28 cellular contexts compared by ENCODE assay signal in the genomic region with DNA sequence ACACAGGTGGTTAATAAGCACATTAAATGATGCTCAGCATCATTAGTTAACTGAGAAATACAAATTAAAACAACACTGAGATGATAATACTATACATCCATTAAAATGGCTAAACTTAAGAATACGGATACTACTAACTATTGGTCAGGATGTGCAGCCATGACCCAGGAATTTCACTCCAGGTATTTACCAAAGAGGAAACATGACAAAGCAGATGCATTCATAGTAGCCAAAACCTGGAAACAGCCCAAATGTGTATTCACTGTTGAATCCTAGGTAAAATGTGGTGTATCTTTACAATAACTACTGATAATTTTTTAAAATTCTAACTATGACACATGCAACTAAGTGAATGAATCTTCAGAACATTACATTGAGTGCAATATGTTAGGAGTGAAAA.
DNase-seq lines count a peak whose midpoint lies in the region; ATAC-seq and TF ChIP-seq lines count a peak whose summit lies in the region.
"Had no signal": no experiment of that assay in that cellular context is flagged by ENCODE, and none has a peak within 500 bp of the region (broad histone marks: within the 10 kb centered on the region; RNA-seq: fewer than 3 reads in every experiment).

No MANE protein-coding gene starts in this region.

- no peak overlapping the region for H3K4me3 Mint-ChIP-seq in activated T-cell treated with anti-CD3 and anti-CD28 coated beads, Interleukin-2, amount 50 U/mL, for 24 hours
- H3K4me3 Mint-ChIP-seq in activated T-cell treated with anti-CD3 and anti-CD28 coated beads, Interleukin-2, amount 50 U/mL, for 4 hours, result no peak overlapping the region
- H3K4me3 Mint-ChIP-seq in neural progenitor cell, result no peak overlapping the region
- H3K4me3 Mint-ChIP-seq: activated naive CD4-positive, alpha-beta T cell treated with anti-CD3 and anti-CD28 coated beads, Interleukin-2, amount 10 ng/mL, durations not matched to agents 7 days and 5 days; naive B cell; stimulated activated naive CD8-positive, alpha-beta T cell treated with anti-CD3 and anti-CD28 coated beads, Interleukin-15, Interleukin-2, amounts not matched to agents 100 ng/mL and 50 ng/mL, for 24 hours; T-helper 1 cell treated with Interleukin-12 subunit alpha and Interleukin-12 subunit beta and Interleukin-4 antibody, amounts not matched to agents 30 μg/mL and 1 μg/mL, for 36 hours had no signal

- CTCF ChIA-PET in mammary epithelial cell (lab: Charles Lee; ENCODE audit: low non-redundant PET), result no interaction called here

- H3K27me3 ChIP-seq in mammary epithelial cell (ENCODE audit: insufficient read depth, low read length) (no peaks in the 10 kb centered on the region), neural progenitor cell (no peaks in the 10 kb centered on the region)
- H3K27me3 ChIP-seq: vagina had no signal

- no peaks in the 10 kb centered on the region for H3F3A ChIP-seq in neural progenitor cell (ENCODE audit: low read depth)

- DNase-seq in activated T-cell treated with anti-CD3 and anti-CD28 coated beads, Interleukin-2, amount 50 U/mL, for 24 hours, result no peak
- no peak for DNase-seq in activated T-cell treated with anti-CD3 and anti-CD28 coated beads, Interleukin-2, amount 50 U/mL, for 4 hours
- DNase-seq in M059J (ENCODE audit: low read depth), result peak; percentile 27
- DNase-seq in mammary epithelial cell, result peak; percentile 12
- no peak for DNase-seq in neural progenitor cell (ENCODE audit: low spot score)
- no peak for DNase-seq in erythroblast (lab: John Stamatoyannopoulos, UW)
- no peak for DNase-seq in T-helper 1 cell
- DNase-seq: activated CD4-positive, alpha-beta T cell treated with anti-CD3 and anti-CD28 coated beads for 1 hour; activated naive CD4-positive, alpha-beta T cell treated with anti-CD3 and anti-CD28 coated beads, Interleukin-2, amount 10 ng/mL, durations not matched to agents 7 days and 5 days; activated T-cell treated with anti-CD3 and anti-CD28 coated beads, Interleukin-2, amount 50 U/mL, for 48 hours; AML-193; aorta; caudate nucleus; DND-41; KG1; left ventricle myocardium inferior; naive B cell; NCI-H1436; NCI-H2081 treated with DMSO at 0.1 percent for 48 hours; NCI-H446; NCI-H82 had no signal

- H3K4me1 ChIP-seq in mammary epithelial cell (ENCODE audit: insufficient read depth, low read length) (no peaks in the 10 kb centered on the region), neural progenitor cell (no peaks in the 10 kb centered on the region)
- H3K4me1 ChIP-seq: left ventricle myocardium inferior, vagina had no signal

- TF ChIP-seq CTCF in mammary epithelial cell (conservative IDR thresholded peaks at IDR 0.05 in 1 of 2, IDR thresholded peaks at IDR 0.05 in 1 of 2; ENCODE audit: extremely low read depth in 1 of 2, insufficient read depth in 1 of 2, low read depth in 1 of 2, low read length in 2 of 2) (no peak), neural progenitor cell (IDR thresholded peaks at IDR 0.05) (no peak)

- H3K9me3 Mint-ChIP-seq in activated T-cell treated with anti-CD3 and anti-CD28 coated beads, Interleukin-2, amount 50 U/mL, for 24 hours, result no peaks in the 10 kb centered on the region
- no peaks in the 10 kb centered on the region for H3K9me3 Mint-ChIP-seq in activated T-cell treated with anti-CD3 and anti-CD28 coated beads, Interleukin-2, amount 50 U/mL, for 4 hours
- no peaks in the 10 kb centered on the region for H3K9me3 Mint-ChIP-seq in neural progenitor cell
- H3K9me3 Mint-ChIP-seq: activated naive CD4-positive, alpha-beta T cell treated with anti-CD3 and anti-CD28 coated beads, Interleukin-2, amount 10 ng/mL, durations not matched to agents 7 days and 5 days; naive B cell; stimulated activated naive CD8-positive, alpha-beta T cell treated with anti-CD3 and anti-CD28 coated beads, Interleukin-15, Interleukin-2, amounts not matched to agents 100 ng/mL and 50 ng/mL, for 24 hours; T-helper 1 cell treated with Interleukin-12 subunit alpha and Interleukin-12 subunit beta and Interleukin-4 antibody, amounts not matched to agents 30 μg/mL and 1 μg/mL, for 36 hours had no signal

- peaks cover 92% of the 10 kb centered on the region for H3K36me3 Mint-ChIP-seq in activated T-cell treated with anti-CD3 and anti-CD28 coated beads, Interleukin-2, amount 50 U/mL, for 24 hours (ENCODE audit: low read depth)
- peaks cover 59% of the 10 kb centered on the region for H3K36me3 Mint-ChIP-seq in activated T-cell treated with anti-CD3 and anti-CD28 coated beads, Interleukin-2, amount 50 U/mL, for 4 hours (ENCODE audit: insufficient read depth)
- no peaks in the 10 kb centered on the region for H3K36me3 Mint-ChIP-seq in neural progenitor cell

- H3K79me2 ChIP-seq in mammary epithelial cell (ENCODE audit: insufficient read depth, low read length), result no peaks in the 10 kb centered on the region
- no peaks in the 10 kb centered on the region for H3K79me2 ChIP-seq in neural progenitor cell (ENCODE audit: low read depth)

- in situ Hi-C loops in mammary epithelial cell (cut with MboI; ENCODE audit: low sequenced_read_pairs in 2 of 2), result no loop called here

- TF ChIP-seq POLR2A in erythroblast (IDR thresholded peaks at IDR 0.05; ENCODE audit: low read length), result no peak

- H3K27me3 Mint-ChIP-seq in activated T-cell treated with anti-CD3 and anti-CD28 coated beads, Interleukin-2, amount 50 U/mL, for 24 hours, result no peaks in the 10 kb centered on the region
- H3K27me3 Mint-ChIP-seq in activated T-cell treated with anti-CD3 and anti-CD28 coated beads, Interleukin-2, amount 50 U/mL, for 4 hours (ENCODE audit: low read depth), result no peaks in the 10 kb centered on the region
- H3K27me3 Mint-ChIP-seq in neural progenitor cell (ENCODE audit: insufficient read depth, low read depth), result peaks cover 5% of the 10 kb centered on the region
- H3K27me3 Mint-ChIP-seq: activated naive CD4-positive, alpha-beta T cell treated with anti-CD3 and anti-CD28 coated beads, Interleukin-2, amount 10 ng/mL, durations not matched to agents 7 days and 5 days; naive B cell; stimulated activated naive CD8-positive, alpha-beta T cell treated with anti-CD3 and anti-CD28 coated beads, Interleukin-15, Interleukin-2, amounts not matched to agents 100 ng/mL and 50 ng/mL, for 24 hours had no signal

- no TSS peak for BruUV-seq in mammary epithelial cell (replicated peaks; lab: Mats Ljungman, UMichigan)

- H3K36me3 ChIP-seq in mammary epithelial cell (ENCODE audit: insufficient read depth, low read length), result no peaks in the 10 kb centered on the region
- no peaks in the 10 kb centered on the region for H3K36me3 ChIP-seq in neural progenitor cell
- H3K36me3 ChIP-seq: left ventricle myocardium inferior, thoracic aorta, vagina had no signal

- no peaks in the 10 kb centered on the region for H3K9me3 ChIP-seq in mammary epithelial cell (replicated peaks; ENCODE audit: insufficient read depth, low read length)
- no peaks in the 10 kb centered on the region for H3K9me3 ChIP-seq in neural progenitor cell (ENCODE audit: low read depth)
- H3K9me3 ChIP-seq: left ventricle myocardium inferior, thoracic aorta, vagina had no signal

- no peak overlapping the region for H3K4me3 ChIP-seq in mammary epithelial cell (replicated peaks in 1 of 3; ENCODE audit: insufficient read depth in 1 of 3, low read depth in 2 of 3, low read length in 3 of 3)
- no peak overlapping the region for H3K4me3 ChIP-seq in neural progenitor cell
- H3K4me3 ChIP-seq: left ventricle myocardium inferior, thoracic aorta, vagina had no signal

- intact Hi-C loops in mammary epithelial cell (cut with micrococcal nuclease), result no loop called here

- no peak for ATAC-seq in activated T-cell treated with anti-CD3 and anti-CD28 coated beads, Interleukin-2, amount 50 U/mL, for 4 hours
- ATAC-seq in HG02885 (IDR thresholded peaks at IDR 0.05; ENCODE audit: poor library complexity, unreplicated experiment), result no peak
- ATAC-seq: HCT116 had no signal

- H3K9ac ChIP-seq in mammary epithelial cell (ENCODE audit: insufficient read depth, low read length) (no peak overlapping the region), neural progenitor cell (no peak overlapping the region)

- no peaks in the 10 kb centered on the region for H4K20me1 ChIP-seq in mammary epithelial cell (ENCODE audit: insufficient read depth, low read length)
- H4K20me1 ChIP-seq in neural progenitor cell (ENCODE audit: low read depth), result no peaks in the 10 kb centered on the region

- dilution Hi-C loops in mammary epithelial cell (cut with HindIII; ENCODE audit: low sequenced_read_pairs), result no loop called here

- H3K4me2 ChIP-seq in mammary epithelial cell (ENCODE audit: insufficient read depth, low read depth, low read length), result no peak overlapping the region
- no peak overlapping the region for H3K4me2 ChIP-seq in neural progenitor cell

- no peak overlapping the region for H2AFZ ChIP-seq in mammary epithelial cell (ENCODE audit: low read depth, low read length)
- H2AFZ ChIP-seq in neural progenitor cell (replicated peaks), result peak overlapping the region; percentile 11

- H3K27ac ChIP-seq in mammary epithelial cell (ENCODE audit: insufficient read depth, low read depth, low read length) (no peak overlapping the region), neural progenitor cell (no peak overlapping the region)
- H3K27ac ChIP-seq: left ventricle myocardium inferior, RWPE1, thoracic aorta, vagina had no signal

- 69% methylated on average over 1 of the region's 1 CpG for WGBS in mammary epithelial cell (ENCODE audit: low coverage, missing lambda C conversion rate)

- H3K4me1 Mint-ChIP-seq in activated T-cell treated with anti-CD3 and anti-CD28 coated beads, Interleukin-2, amount 50 U/mL, for 24 hours (ENCODE audit: low read depth), result peaks cover 66% of the 10 kb centered on the region
- H3K4me1 Mint-ChIP-seq in activated T-cell treated with anti-CD3 and anti-CD28 coated beads, Interleukin-2, amount 50 U/mL, for 4 hours (ENCODE audit: low read depth), result peaks cover 48% of the 10 kb centered on the region
- H3K4me1 Mint-ChIP-seq in neural progenitor cell, result no peaks in the 10 kb centered on the region

- H3K27ac Mint-ChIP-seq in activated T-cell treated with anti-CD3 and anti-CD28 coated beads, Interleukin-2, amount 50 U/mL, for 24 hours, result peak overlapping the region; percentile 85
- no peak overlapping the region for H3K27ac Mint-ChIP-seq in neural progenitor cell
- H3K27ac Mint-ChIP-seq: T-helper 1 cell treated with Interleukin-12 subunit alpha and Interleukin-12 subunit beta and Interleukin-4 antibody, amounts not matched to agents 30 μg/mL and 1 μg/mL, for 36 hours had no signal

Comparison
In these comparisons a context has a peak if more than half of its experiments do, and no peak if none do; other contexts are left out.
1. DNase-seq: peak in M059J (single experiment) and mammary epithelial cell (single experiment); none in activated T-cell treated with anti-CD3 and anti-CD28 coated beads, Interleukin-2, amount 50 U/mL, for 24 hours (single experiment), activated T-cell treated with anti-CD3 and anti-CD28 coated beads, Interleukin-2, amount 50 U/mL, for 4 hours (single experiment), neural progenitor cell (single experiment), erythroblast (0 of 2) and T-helper 1 cell (0 of 5).